8 cellular contexts compared by ENCODE assay signal in the genomic region with DNA sequence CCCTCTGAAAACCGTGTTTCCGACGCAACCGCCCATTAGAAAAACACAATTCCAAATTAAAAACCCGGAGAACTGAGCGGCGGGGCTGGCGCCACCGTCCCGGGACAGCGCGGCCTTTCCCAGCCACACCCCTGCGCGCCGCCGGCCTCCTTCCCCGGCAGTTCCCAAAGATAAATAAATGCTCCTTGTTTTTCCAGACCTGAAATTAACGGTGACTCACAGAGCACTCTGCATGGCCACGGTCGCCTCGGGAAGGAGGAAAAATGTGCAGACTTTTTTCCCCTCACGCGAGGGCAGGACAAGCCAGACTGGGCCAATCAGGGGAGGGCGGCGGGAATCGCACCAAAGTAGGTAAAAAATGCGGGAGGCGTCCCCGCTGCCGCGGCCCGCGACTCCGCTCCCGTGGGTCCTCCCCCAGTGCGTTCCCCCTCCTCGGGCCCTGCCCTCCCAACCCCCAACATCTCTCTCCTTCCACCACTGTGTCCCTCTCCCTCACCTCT. TPM values are rescaled to one million over a fixed set of nuclear protein-coding genes. Genes with fewer than 3 reads are reported as not detected.
A peak's percentile ranks its signal among the peaks of the same experiment; 100 is the strongest.
DNase-seq lines count a peak whose midpoint lies in the region; ATAC-seq and TF ChIP-seq lines count a peak whose summit lies in the region.

No MANE protein-coding gene starts in this region.

- H3K36me3 Mint-ChIP-seq in activated naive CD8-positive, alpha-beta T cell treated with anti-CD3 and anti-CD28 coated beads, Interleukin-2, amount 50 U/mL, for 24 hours (ENCODE audit: low read depth): peaks cover 2% of the 10 kb centered on the region
- no peaks in the 10 kb centered on the region for H3K36me3 Mint-ChIP-seq in neural crest cell (ENCODE audit: low read depth)

- H3K27ac Mint-ChIP-seq in activated naive CD8-positive, alpha-beta T cell treated with anti-CD3 and anti-CD28 coated beads, Interleukin-2, amount 50 U/mL, for 24 hours: no peak overlapping the region
- H3K27ac Mint-ChIP-seq in neural crest cell (ENCODE audit: unreplicated experiment): no peak overlapping the region

- DNase-seq in stimulated activated naive CD4-positive, alpha-beta T cell (lab: John Stamatoyannopoulos, UW): peak in 4 of 6 experiments; percentile 6 to 37 (median 21)
- no peak for DNase-seq in stimulated activated naive CD4-positive, alpha-beta T cell treated with Interleukin-2 at 50 U/mL for 16 hours (lab: John Stamatoyannopoulos, UW)
- DNase-seq in NCI-H748 (lab: John Stamatoyannopoulos, UW; ENCODE audit: unreplicated experiment) (peak; percentile 89), glomerular endothelial cell (ENCODE audit: extremely low read depth, low read depth, low spot score) (peak; percentile 86), neural crest cell (ENCODE audit: low read depth, low spot score) (peak; percentile 23), NOMO-1 (lab: John Stamatoyannopoulos, UW; ENCODE audit: unreplicated experiment in 2 of 2) (no peak), AML-193 (lab: John Stamatoyannopoulos, UW) (no peak)
- DNase-seq in activated naive CD8-positive, alpha-beta T cell treated with anti-CD3 and anti-CD28 coated beads, Interleukin-2, amount 50 U/mL, for 24 hours: peak; percentile 27

- TF ChIP-seq CTCF in neural crest cell (conservative IDR thresholded peaks at IDR 0.05): peak; percentile 1

- H3K4me1 Mint-ChIP-seq in activated naive CD8-positive, alpha-beta T cell treated with anti-CD3 and anti-CD28 coated beads, Interleukin-2, amount 50 U/mL, for 24 hours: peaks cover 18% of the 10 kb centered on the region
- peaks cover 36% of the 10 kb centered on the region for H3K4me1 Mint-ChIP-seq in neural crest cell

- ATAC-seq in activated naive CD8-positive, alpha-beta T cell treated with anti-CD3 and anti-CD28 coated beads, Interleukin-2, amount 50 U/mL, for 24 hours: no peak

- no peaks in the 10 kb centered on the region for H3K9me3 Mint-ChIP-seq in activated naive CD8-positive, alpha-beta T cell treated with anti-CD3 and anti-CD28 coated beads, Interleukin-2, amount 50 U/mL, for 24 hours
- H3K9me3 Mint-ChIP-seq in neural crest cell: no peaks in the 10 kb centered on the region

- peaks cover 13% of the 10 kb centered on the region for H3K27me3 Mint-ChIP-seq in activated naive CD8-positive, alpha-beta T cell treated with anti-CD3 and anti-CD28 coated beads, Interleukin-2, amount 50 U/mL, for 24 hours
- peaks cover 23% of the 10 kb centered on the region for H3K27me3 Mint-ChIP-seq in neural crest cell (ENCODE audit: low read depth)

- peak overlapping the region; percentile 58 for H3K4me3 Mint-ChIP-seq in activated naive CD8-positive, alpha-beta T cell treated with anti-CD3 and anti-CD28 coated beads, Interleukin-2, amount 50 U/mL, for 24 hours
- H3K4me3 Mint-ChIP-seq in neural crest cell: peak overlapping the region; percentile 77

RNA-seq across cellular contexts. Expression of a gene that starts 0.9 kb away (rescaled TPM):
- total RNA-seq in glomerular endothelial cell: 286 and 331 TPM in 2 replicates
- total RNA-seq in neural crest cell: 91.9 and 98.7 TPM in 2 replicates

RNA-seq across cellular contexts. Expression of a gene that starts 37.8 kb away (rescaled TPM):
- 5.5 and 6.4 TPM in 2 replicates for total RNA-seq in glomerular endothelial cell
- 3.9 and 4.2 TPM in 2 replicates for total RNA-seq in neural crest cell

Comparison
In these comparisons a context has a peak if more than half of its experiments do, and no peak if none do; other contexts are left out.
1. DNase-seq: peak in stimulated activated naive CD4-positive, alpha-beta T cell (4 of 6), NCI-H748 (single experiment), activated naive CD8-positive, alpha-beta T cell treated with anti-CD3 and anti-CD28 coated beads, Interleukin-2, amount 50 U/mL, for 24 hours (single experiment), glomerular endothelial cell (single experiment) and neural crest cell (single experiment); none in stimulated activated naive CD4-positive, alpha-beta T cell treated with Interleukin-2 at 50 U/mL for 16 hours (single experiment), NOMO-1 (0 of 2) and AML-193 (0 of 2).